Comparison of ENCODE assay signal across 1 cellular context in genomic region chr11:47943721-47944554, GRCh38.
TF ChIP-seq lines count a peak whose summit lies in the region.

No MANE protein-coding gene starts in this region.

TF ChIP-seq in K562, 482 proteins besides CTCF, POLR2A, EP300 and RAD21 (continued from another document):
- TF ChIP-seq TBL1XR1 (IDR thresholded peaks at IDR 0.05; ENCODE audit: low read length in 2 of 2) (0 out of 4 replicates have a peak, but pooled peaks of 1 of the 2 experiments have one; percentile 12), NR4A1 (CRISPR knock-in tag; IDR thresholded peaks at IDR 0.05) (no peak), NR4A1 (tag; IDR thresholded peaks at IDR 0.05) (no peak), DIDO1 (tag; IDR thresholded peaks at IDR 0.05; ENCODE audit: low read depth) (no peak), CBX3 (IDR thresholded peaks at IDR 0.05; ENCODE audit: borderline replicate concordance in 1 of 2, low read length in 2 of 2) (no peak; a peak in 1 of 3 replicates), JUND (IDR thresholded peaks at IDR 0.05; ENCODE audit: borderline replicate concordance, low read depth, low read length) (peak; percentile 58), JUND (tag; IDR thresholded peaks at IDR 0.05; ENCODE audit: borderline replicate concordance, low read depth, low read length) (peak; percentile 58; the same call in 1 of the 3 replicates), ATF6 (CRISPR knock-in tag; IDR thresholded peaks at IDR 0.05) (no peak), PHF8 (IDR thresholded peaks at IDR 0.05; ENCODE audit: borderline replicate concordance, low read length) (peak; percentile 48; the same call in 1 of the 2 replicates), STAT5A (IDR thresholded peaks at IDR 0.05; ENCODE audit: borderline replicate concordance, low read length) (peak; percentile 69), CREB1 (IDR thresholded peaks at IDR 0.05) (0 out of 2 replicates have a peak, but pooled peaks have one; percentile 28), CREB1 (CRISPR knock-in tag; IDR thresholded peaks at IDR 0.05) (0 out of 2 replicates have a peak, but pooled peaks have one; percentile 17), ELF1 (tag; IDR thresholded peaks at IDR 0.05) (peak; percentile 68; the same call in 1 of the 2 replicates), ARID2 (IDR thresholded peaks at IDR 0.05) (no peak), POLR3A (IDR thresholded peaks at IDR 0.05; ENCODE audit: borderline replicate concordance, extremely low read depth, insufficient read depth, insufficient read length) (no peak), YY1 (IDR thresholded peaks at IDR 0.05; ENCODE audit: borderline replicate concordance in 1 of 3, control insufficient read depth in 1 of 3, extremely low read depth in 1 of 3, insufficient read depth in 3 of 3, insufficient read length in 1 of 3, insufficient replicate concordance in 2 of 3, low read depth in 1 of 3, low read length in 2 of 3) (no peak), FOSL1 (tag; conservative IDR thresholded peaks at IDR 0.05) (0 out of 2 replicates have a peak, but pooled peaks have one; percentile 36), ZNF124 (CRISPR knock-in tag; IDR thresholded peaks at IDR 0.05) (no peak), TGIF2 (CRISPR knock-in tag; IDR thresholded peaks at IDR 0.05) (no peak), ZNF3 (CRISPR knock-in tag; IDR thresholded peaks at IDR 0.05) (no peak), ZNF175 (CRISPR knock-in tag; IDR thresholded peaks at IDR 0.05; ENCODE audit: low read depth) (peak; percentile 28; the same call in 1 of the 2 replicates), CHD1 (IDR thresholded peaks at IDR 0.05; ENCODE audit: low read length) (no peak), FOXP1 (CRISPR knock-in tag; IDR thresholded peaks at IDR 0.05) (no peak), HEY1 (CRISPR knock-in tag; IDR thresholded peaks at IDR 0.05; ENCODE audit: borderline replicate concordance) (no peak), DPF2 (IDR thresholded peaks at IDR 0.05) (peak; percentile 46; the same call in 1 of the 2 replicates), RBBP5 (IDR thresholded peaks at IDR 0.05; ENCODE audit: borderline replicate concordance, insufficient read depth, low read length, poor library complexity, severe bottlenecking) (peak; percentile 45), NR2F6 (CRISPR knock-in tag; IDR thresholded peaks at IDR 0.05) (no peak), NUFIP1 (IDR thresholded peaks at IDR 0.05; ENCODE audit: partially characterized antibody) (no peak), ZFP1 (CRISPR knock-in tag; IDR thresholded peaks at IDR 0.05) (no peak), ESRRA (IDR thresholded peaks at IDR 0.05; ENCODE audit: borderline replicate concordance, low read depth) (peak; percentile 44; the same call in 1 of the 2 replicates), SMAD1 (IDR thresholded peaks at IDR 0.05; ENCODE audit: low read depth, low read length, partially characterized antibody) (peak; percentile 45), ETS1 (conservative IDR thresholded peaks at IDR 0.05; ENCODE audit: control insufficient read depth, low read depth, low read length) (no peak)
- TF ChIP-seq, protein P1, sequence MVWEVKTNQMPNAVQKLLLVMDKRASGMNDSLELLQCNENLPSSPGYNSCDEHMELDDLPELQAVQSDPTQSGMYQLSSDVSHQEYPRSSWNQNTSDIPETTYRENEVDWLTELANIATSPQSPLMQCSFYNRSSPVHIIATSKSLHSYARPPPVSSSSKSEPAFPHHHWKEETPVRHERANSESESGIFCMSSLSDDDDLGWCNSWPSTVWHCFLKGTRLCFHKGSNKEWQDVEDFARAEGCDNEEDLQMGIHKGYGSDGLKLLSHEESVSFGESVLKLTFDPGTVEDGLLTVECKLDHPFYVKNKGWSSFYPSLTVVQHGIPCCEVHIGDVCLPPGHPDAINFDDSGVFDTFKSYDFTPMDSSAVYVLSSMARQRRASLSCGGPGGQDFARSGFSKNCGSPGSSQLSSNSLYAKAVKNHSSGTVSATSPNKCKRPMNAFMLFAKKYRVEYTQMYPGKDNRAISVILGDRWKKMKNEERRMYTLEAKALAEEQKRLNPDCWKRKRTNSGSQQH (CRISPR knock-in tag; IDR thresholded peaks at IDR 0.05) = 0 out of 2 replicates have a peak, but pooled peaks have one; percentile 7
- TF ChIP-seq, protein P2, sequence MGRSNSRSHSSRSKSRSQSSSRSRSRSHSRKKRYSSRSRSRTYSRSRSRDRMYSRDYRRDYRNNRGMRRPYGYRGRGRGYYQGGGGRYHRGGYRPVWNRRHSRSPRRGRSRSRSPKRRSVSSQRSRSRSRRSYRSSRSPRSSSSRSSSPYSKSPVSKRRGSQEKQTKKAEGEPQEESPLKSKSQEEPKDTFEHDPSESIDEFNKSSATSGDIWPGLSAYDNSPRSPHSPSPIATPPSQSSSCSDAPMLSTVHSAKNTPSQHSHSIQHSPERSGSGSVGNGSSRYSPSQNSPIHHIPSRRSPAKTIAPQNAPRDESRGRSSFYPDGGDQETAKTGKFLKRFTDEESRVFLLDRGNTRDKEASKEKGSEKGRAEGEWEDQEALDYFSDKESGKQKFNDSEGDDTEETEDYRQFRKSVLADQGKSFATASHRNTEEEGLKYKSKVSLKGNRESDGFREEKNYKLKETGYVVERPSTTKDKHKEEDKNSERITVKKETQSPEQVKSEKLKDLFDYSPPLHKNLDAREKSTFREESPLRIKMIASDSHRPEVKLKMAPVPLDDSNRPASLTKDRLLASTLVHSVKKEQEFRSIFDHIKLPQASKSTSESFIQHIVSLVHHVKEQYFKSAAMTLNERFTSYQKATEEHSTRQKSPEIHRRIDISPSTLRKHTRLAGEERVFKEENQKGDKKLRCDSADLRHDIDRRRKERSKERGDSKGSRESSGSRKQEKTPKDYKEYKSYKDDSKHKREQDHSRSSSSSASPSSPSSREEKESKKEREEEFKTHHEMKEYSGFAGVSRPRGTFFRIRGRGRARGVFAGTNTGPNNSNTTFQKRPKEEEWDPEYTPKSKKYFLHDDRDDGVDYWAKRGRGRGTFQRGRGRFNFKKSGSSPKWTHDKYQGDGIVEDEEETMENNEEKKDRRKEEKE (IDR thresholded peaks at IDR 0.05; ENCODE audit: borderline replicate concordance in 1 of 2, control insufficient read depth in 1 of 2, low read depth in 2 of 2, low read length in 1 of 2) = no peak
- TF ChIP-seq, protein P3, sequence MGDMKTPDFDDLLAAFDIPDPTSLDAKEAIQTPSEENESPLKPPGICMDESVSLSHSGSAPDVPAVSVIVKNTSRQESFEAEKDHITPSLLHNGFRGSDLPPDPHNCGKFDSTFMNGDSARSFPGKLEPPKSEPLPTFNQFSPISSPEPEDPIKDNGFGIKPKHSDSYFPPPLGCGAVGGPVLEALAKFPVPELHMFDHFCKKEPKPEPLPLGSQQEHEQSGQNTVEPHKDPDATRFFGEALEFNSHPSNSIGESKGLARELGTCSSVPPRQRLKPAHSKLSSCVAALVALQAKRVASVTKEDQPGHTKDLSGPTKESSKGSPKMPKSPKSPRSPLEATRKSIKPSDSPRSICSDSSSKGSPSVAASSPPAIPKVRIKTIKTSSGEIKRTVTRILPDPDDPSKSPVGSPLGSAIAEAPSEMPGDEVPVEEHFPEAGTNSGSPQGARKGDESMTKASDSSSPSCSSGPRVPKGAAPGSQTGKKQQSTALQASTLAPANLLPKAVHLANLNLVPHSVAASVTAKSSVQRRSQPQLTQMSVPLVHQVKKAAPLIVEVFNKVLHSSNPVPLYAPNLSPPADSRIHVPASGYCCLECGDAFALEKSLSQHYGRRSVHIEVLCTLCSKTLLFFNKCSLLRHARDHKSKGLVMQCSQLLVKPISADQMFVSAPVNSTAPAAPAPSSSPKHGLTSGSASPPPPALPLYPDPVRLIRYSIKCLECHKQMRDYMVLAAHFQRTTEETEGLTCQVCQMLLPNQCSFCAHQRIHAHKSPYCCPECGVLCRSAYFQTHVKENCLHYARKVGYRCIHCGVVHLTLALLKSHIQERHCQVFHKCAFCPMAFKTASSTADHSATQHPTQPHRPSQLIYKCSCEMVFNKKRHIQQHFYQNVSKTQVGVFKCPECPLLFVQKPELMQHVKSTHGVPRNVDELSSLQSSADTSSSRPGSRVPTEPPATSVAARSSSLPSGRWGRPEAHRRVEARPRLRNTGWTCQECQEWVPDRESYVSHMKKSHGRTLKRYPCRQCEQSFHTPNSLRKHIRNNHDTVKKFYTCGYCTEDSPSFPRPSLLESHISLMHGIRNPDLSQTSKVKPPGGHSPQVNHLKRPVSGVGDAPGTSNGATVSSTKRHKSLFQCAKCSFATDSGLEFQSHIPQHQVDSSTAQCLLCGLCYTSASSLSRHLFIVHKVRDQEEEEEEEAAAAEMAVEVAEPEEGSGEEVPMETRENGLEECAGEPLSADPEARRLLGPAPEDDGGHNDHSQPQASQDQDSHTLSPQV (IDR thresholded peaks at IDR 0.05) = peak; percentile 12; the same call in 1 of the 2 replicates
- TF ChIP-seq, protein P4, sequence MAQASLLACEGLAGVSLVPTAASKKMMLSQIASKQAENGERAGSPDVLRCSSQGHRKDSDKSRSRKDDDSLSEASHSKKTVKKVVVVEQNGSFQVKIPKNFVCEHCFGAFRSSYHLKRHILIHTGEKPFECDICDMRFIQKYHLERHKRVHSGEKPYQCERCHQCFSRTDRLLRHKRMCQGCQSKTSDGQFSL (CRISPR knock-in tag; IDR thresholded peaks at IDR 0.05) = peak; percentile 56
- TF ChIP-seq, protein P4 (tag; IDR thresholded peaks at IDR 0.05) = peak in 1 of 2 experiments; percentile 70; a peak in 2 of 4 replicates
